In genomic region chr4:180799798-180800197, GRCh38 we compare ENCODE assay signal across 19 cellular contexts.
A peak's percentile ranks its signal among the peaks of the same experiment; 100 is the strongest.
DNase-seq lines count a peak whose midpoint lies in the region; ATAC-seq and TF ChIP-seq lines count a peak whose summit lies in the region.
"Had no signal": no experiment of that assay in that cellular context is flagged by ENCODE, and none has a peak within 500 bp of the region (broad histone marks: within the 10 kb centered on the region; RNA-seq: fewer than 3 reads in every experiment).

No MANE protein-coding gene starts in this region.

- H4K20me1 ChIP-seq in OCI-LY3 (ENCODE audit: insufficient read depth, low read length) (no peaks in the 10 kb centered on the region), mammary epithelial cell (ENCODE audit: insufficient read depth, low read length) (no peaks in the 10 kb centered on the region)

- no peaks in the 10 kb centered on the region for H3K9me3 ChIP-seq in OCI-LY3 (ENCODE audit: insufficient read depth, low read length)
- no peaks in the 10 kb centered on the region for H3K9me3 ChIP-seq in mammary epithelial cell (replicated peaks; ENCODE audit: insufficient read depth, low read length)

- no peaks in the 10 kb centered on the region for H3K36me3 ChIP-seq in OCI-LY3 (replicated peaks; ENCODE audit: low read depth, low read length)
- H3K36me3 ChIP-seq in mammary epithelial cell (ENCODE audit: insufficient read depth, low read length): no peaks in the 10 kb centered on the region

- H3K79me2 ChIP-seq in OCI-LY3 (ENCODE audit: low read length): no peaks in the 10 kb centered on the region
- no peaks in the 10 kb centered on the region for H3K79me2 ChIP-seq in mammary epithelial cell (ENCODE audit: insufficient read depth, low read length)

- WGBS in mammary epithelial cell (ENCODE audit: low coverage, missing lambda C conversion rate): 94% methylated on average over 5 of the region's 5 CpGs

- in situ Hi-C loops in mammary epithelial cell (cut with MboI; ENCODE audit: low sequenced_read_pairs in 2 of 2): no loop called here

- BruUV-seq in mammary epithelial cell (replicated peaks; lab: Mats Ljungman, UMichigan): no TSS peak

- intact Hi-C loops in mammary epithelial cell (cut with micrococcal nuclease): no loop called here

- dilution Hi-C loops in mammary epithelial cell (cut with HindIII; ENCODE audit: low sequenced_read_pairs): no loop called here

- H3K27me3 ChIP-seq in OCI-LY3 (ENCODE audit: low read depth, low read length): no peaks in the 10 kb centered on the region
- no peaks in the 10 kb centered on the region for H3K27me3 ChIP-seq in mammary epithelial cell (ENCODE audit: insufficient read depth, low read length)

- no peak for TF ChIP-seq CTCF in OCI-LY3 (IDR thresholded peaks at IDR 0.05; ENCODE audit: low read depth, low read length)
- TF ChIP-seq CTCF in mammary epithelial cell (conservative IDR thresholded peaks at IDR 0.05 in 1 of 2, IDR thresholded peaks at IDR 0.05 in 1 of 2; ENCODE audit: extremely low read depth in 1 of 2, insufficient read depth in 1 of 2, low read depth in 1 of 2, low read length in 2 of 2): no peak

- H3K9ac ChIP-seq in OCI-LY3 (ENCODE audit: low read length) (no peak overlapping the region), mammary epithelial cell (ENCODE audit: insufficient read depth, low read length) (no peak overlapping the region)
- H3K9ac ChIP-seq: KMS-11 had no signal

- ATAC-seq in HG03432 (IDR thresholded peaks at IDR 0.05; ENCODE audit: unreplicated experiment) (peak; percentile 64), GM18511 (IDR thresholded peaks at IDR 0.05; ENCODE audit: unreplicated experiment) (no peak)
- ATAC-seq: Panc1, SK-N-SH treated with all-trans-retinoic acid at 6 μM for 48 hours, T-cell had no signal

- H3K27ac ChIP-seq in OCI-LY3 (ENCODE audit: low read length) (no peak overlapping the region), mammary epithelial cell (ENCODE audit: insufficient read depth, low read depth, low read length) (no peak overlapping the region)
- H3K27ac ChIP-seq: KMS-11 had no signal

- H3K4me1 ChIP-seq in OCI-LY3 (ENCODE audit: low read length) (no peaks in the 10 kb centered on the region), mammary epithelial cell (ENCODE audit: insufficient read depth, low read length) (no peaks in the 10 kb centered on the region)

- 0 out of 2 replicates have a peak overlapping the region, but pooled peaks have one; percentile 2 for H2AFZ ChIP-seq in OCI-LY3 (ENCODE audit: low read depth, low read length)
- no peak overlapping the region for H2AFZ ChIP-seq in mammary epithelial cell (ENCODE audit: low read depth, low read length)

- DNase-seq in Daoy (ENCODE audit: low read depth) (peak; percentile 1), left kidney (ENCODE audit: low read depth, low spot score) (peak; percentile 12), ecto neural progenitor cell (ENCODE audit: low spot score) (no peak), OCI-M2 (lab: John Stamatoyannopoulos, UW; ENCODE audit: unreplicated experiment) (no peak), mammary epithelial cell (no peak)
- DNase-seq: EL, GF-D8, H7, NCI-H1694 treated with DMSO at 0.1 percent for 48 hours, NCI-H2081 treated with DMSO at 0.1 percent for 48 hours, NCI-H526, SIG-M5, T-cell had no signal

- no peak overlapping the region; the same call in 1 of the 2 replicates for H3K4me2 ChIP-seq in OCI-LY3 (ENCODE audit: low read length)
- no peak overlapping the region for H3K4me2 ChIP-seq in mammary epithelial cell (ENCODE audit: insufficient read depth, low read depth, low read length)
- H3K4me2 ChIP-seq: KMS-11 had no signal

- H3K4me3 ChIP-seq in OCI-LY3 (ENCODE audit: low read length) (no peak overlapping the region), mammary epithelial cell (replicated peaks in 1 of 3; ENCODE audit: insufficient read depth in 1 of 3, low read depth in 2 of 3, low read length in 3 of 3) (no peak overlapping the region)

- CTCF ChIA-PET in mammary epithelial cell (lab: Charles Lee; ENCODE audit: low non-redundant PET): no interaction called here

Comparison
In these comparisons a context has a peak if more than half of its experiments do, and no peak if none do; other contexts are left out.
1. DNase-seq: peak in Daoy (single experiment) and left kidney (single experiment); none in ecto neural progenitor cell (single experiment), OCI-M2 (single experiment) and mammary epithelial cell (single experiment).